8 cellular contexts compared by ENCODE assay signal in the genomic region with DNA sequence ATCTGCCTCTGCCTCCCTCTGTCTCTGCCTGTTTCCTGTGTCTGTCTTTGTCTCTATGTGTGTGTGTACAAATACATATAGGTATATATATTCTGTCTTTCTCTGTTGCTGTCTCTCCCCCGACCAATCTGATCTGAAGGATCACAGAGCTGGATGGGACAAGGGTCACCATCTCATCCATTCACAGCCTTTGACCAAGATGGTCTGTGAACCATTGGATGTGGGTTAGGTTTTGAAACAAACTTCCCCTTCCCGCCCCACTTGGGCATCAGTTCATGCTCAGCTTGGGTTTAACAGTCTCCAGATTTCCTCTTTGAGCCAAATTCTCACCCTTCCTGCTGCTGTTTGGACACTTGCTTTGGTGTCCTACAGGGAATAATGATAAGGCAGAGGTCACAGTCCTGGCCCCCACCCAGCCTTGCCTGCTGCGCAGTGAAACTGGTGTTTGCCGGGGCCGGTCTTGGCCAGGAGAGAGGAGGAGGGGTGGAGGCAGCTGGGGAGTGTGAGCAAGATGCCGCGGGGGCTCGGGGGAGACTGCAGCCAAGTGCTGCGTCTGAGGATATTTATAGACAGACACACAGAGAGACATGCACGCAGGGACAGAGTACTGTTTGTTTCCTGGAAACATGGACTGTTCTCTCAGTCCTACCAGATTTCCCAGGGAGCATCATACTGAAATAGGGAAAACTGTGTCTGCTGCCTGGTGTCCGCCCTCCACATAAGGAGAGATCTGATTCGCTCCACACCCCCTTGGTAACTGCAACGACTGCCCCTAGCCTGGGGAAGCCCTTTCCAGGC. TPM values are rescaled to one million over a fixed set of nuclear protein-coding genes. Genes with fewer than 3 reads are reported as not detected.
DNase-seq lines count a peak whose midpoint lies in the region; ATAC-seq and TF ChIP-seq lines count a peak whose summit lies in the region.

No MANE protein-coding gene starts in this region.

- H2AFZ ChIP-seq in OCI-LY7 (ENCODE audit: low read length), result peak overlapping the region; percentile 47

- H3K9me2 ChIP-seq in OCI-LY7 (ENCODE audit: insufficient read depth, low read length), result no peaks in the 10 kb centered on the region

- POLR2A ChIA-PET in OCI-LY7 (lab: Charles Lee), result interaction anchor here (2.0 to 23.3 kb wide), 3 partner anchors 30 to 58 kb away, joined by 8 to 458 read pairs (median 77); a partner anchor contains a TSS

- no peaks in the 10 kb centered on the region for H3K36me3 ChIP-seq in OCI-LY7 (ENCODE audit: insufficient read depth, low read length)

- peaks cover 5% of the 10 kb centered on the region; the same call in 1 of the 2 replicates for H3K79me2 ChIP-seq in OCI-LY7 (ENCODE audit: insufficient read depth, low read depth, low read length)

- H3K4me1 ChIP-seq in OCI-LY7 (ENCODE audit: insufficient read depth, low read length, poor library complexity, severe bottlenecking), result peaks cover 98% of the 10 kb centered on the region

- no TSS peak for BruUV-seq in OCI-LY7 (replicated peaks; lab: Mats Ljungman, UMichigan)

- no peaks in the 10 kb centered on the region for H3K9me3 ChIP-seq in OCI-LY7 (ENCODE audit: low read length)

- CTCF ChIA-PET in OCI-LY7 (lab: Charles Lee; ENCODE audit: unreplicated experiment), result interaction anchor here (0.9 to 1.6 kb wide), 4 partner anchors 8 to 46 kb away, joined by 3 to 5 read pairs (median 4); no protein-coding TSS in a partner anchor

- peak overlapping the region; percentile 24 for H3K4me3 ChIP-seq in OCI-LY7 (ENCODE audit: low read depth, low read length, poor library complexity, severe bottlenecking)
- peak overlapping the region; percentile 35 for H3K4me3 ChIP-seq in choroid plexus epithelial cell (ENCODE audit: low read depth, low read length)

- peak; percentile 68 for DNase-seq in activated CD8-positive, alpha-beta memory T cell treated with anti-CD3 and anti-CD28 coated beads, Interleukin-2, amount 50 U/mL, for 48 hours
- DNase-seq in activated CD8-positive, alpha-beta memory T cell treated with anti-CD3 and anti-CD28 coated beads, Interleukin-2, amount 50 U/mL, for 4 hours, result no peak
- peak; percentile 55 for DNase-seq in OCI-LY7 (ENCODE audit: low spot score)
- DNase-seq in choroid plexus epithelial cell (ENCODE audit: low read depth), result peak; percentile 73
- DNase-seq in left kidney (ENCODE audit: low read depth, low spot score), result peak; percentile 87
- DNase-seq in stimulated activated naive CD8-positive, alpha-beta T cell treated with anti-CD3 and anti-CD28 coated beads, Interleukin-15, Interleukin-2, amounts not matched to agents 100 U/mL and 50 U/mL, for 24 hours, result peak; percentile 38
- no peak for DNase-seq in NCI-H524 treated with DMSO at 0.1 percent for 48 hours (lab: John Stamatoyannopoulos, UW)

- ATAC-seq in stimulated activated naive CD8-positive, alpha-beta T cell treated with anti-CD3 and anti-CD28 coated beads, Interleukin-15, Interleukin-2, amounts not matched to agents 100 U/mL and 50 U/mL, for 24 hours, result no peak
- no peak for ATAC-seq in GM21423 (IDR thresholded peaks at IDR 0.05; ENCODE audit: unreplicated experiment)

- TF ChIP-seq CTCF in OCI-LY7 (conservative IDR thresholded peaks at IDR 0.05; ENCODE audit: low read length), result no peak
- TF ChIP-seq CTCF in choroid plexus epithelial cell (conservative IDR thresholded peaks at IDR 0.05; ENCODE audit: low read depth, low read length), result no peak

- intact Hi-C loops in OCI-LY7 (cut with micrococcal nuclease; ENCODE audit: unreplicated experiment), result no loop called here

- H3K27ac ChIP-seq in OCI-LY7 (ENCODE audit: low read depth, low read length, poor library complexity, severe bottlenecking), result peak overlapping the region; percentile 67

- no peaks in the 10 kb centered on the region for H4K20me1 ChIP-seq in OCI-LY7 (ENCODE audit: insufficient read depth, low read length)

- peak overlapping the region; percentile 67 for H3K4me2 ChIP-seq in OCI-LY7 (ENCODE audit: low read length)

RNA-seq across cellular contexts. Expression of a gene that starts 27.0 kb away (rescaled TPM):
- total RNA-seq in OCI-LY7 (2014; rRNA removed; shearing (Covaris generic)), result 146 and 156 TPM in 2 replicates
- 99.5 and 102 TPM in 2 replicates for total RNA-seq in OCI-LY7 (2022)

RNA-seq across cellular contexts. Expression of a gene that starts 48.8 kb away (rescaled TPM):
- total RNA-seq in OCI-LY7 (2014; rRNA removed; shearing (Covaris generic)), result 1.9 TPM in 2 replicates
- total RNA-seq in OCI-LY7 (2022), result 3.6 and 4.6 TPM in 2 replicates

Comparison
In these comparisons a context has a peak if more than half of its experiments do, and no peak if none do; other contexts are left out.
1. DNase-seq: peak in activated CD8-positive, alpha-beta memory T cell treated with anti-CD3 and anti-CD28 coated beads, Interleukin-2, amount 50 U/mL, for 48 hours (single experiment), OCI-LY7 (single experiment), choroid plexus epithelial cell (single experiment), left kidney (single experiment) and stimulated activated naive CD8-positive, alpha-beta T cell treated with anti-CD3 and anti-CD28 coated beads, Interleukin-15, Interleukin-2, amounts not matched to agents 100 U/mL and 50 U/mL, for 24 hours (single experiment); none in activated CD8-positive, alpha-beta memory T cell treated with anti-CD3 and anti-CD28 coated beads, Interleukin-2, amount 50 U/mL, for 4 hours (single experiment) and NCI-H524 treated with DMSO at 0.1 percent for 48 hours (single experiment).